8 cellular contexts compared by ENCODE assay signal in genomic region chr1:2555634-2556276, GRCh38. TPM values are rescaled to one million over a fixed set of nuclear protein-coding genes. Genes with fewer than 3 reads are reported as not detected.
DNase-seq lines count a peak whose midpoint lies in the region; ATAC-seq, FAIRE-seq and TF ChIP-seq lines count a peak whose summit lies in the region.

No MANE protein-coding gene starts in this region.

- TF ChIP-seq POLR2A in GM18505 (IDR thresholded peaks at IDR 0.05; ENCODE audit: borderline replicate concordance, extremely low read depth, insufficient read depth, insufficient read length), result peak; percentile 70

- ATAC-seq in GM18505 (IDR thresholded peaks at IDR 0.05; ENCODE audit: unreplicated experiment) (no peak), HG03103 (IDR thresholded peaks at IDR 0.05; ENCODE audit: low read depth, unreplicated experiment) (peak; percentile 31)

- H3K9me3 ChIP-seq in astrocyte (ENCODE audit: insufficient read depth, low read depth, low read length), result no peaks in the 10 kb centered on the region

- peaks cover 18% of the 10 kb centered on the region for H3K27me3 Mint-ChIP-seq in astrocyte (ENCODE audit: low read depth, unreplicated experiment)
- H3K27me3 Mint-ChIP-seq in endothelial cell (ENCODE audit: unreplicated experiment), result peaks cover 7% of the 10 kb centered on the region

- H3K27ac Mint-ChIP-seq in astrocyte (ENCODE audit: unreplicated experiment), result no peak overlapping the region
- no peak overlapping the region for H3K27ac Mint-ChIP-seq in endothelial cell (ENCODE audit: unreplicated experiment)

- H4K20me1 ChIP-seq in astrocyte (ENCODE audit: insufficient read depth, low read length), result no peaks in the 10 kb centered on the region

- H3K4me3 Mint-ChIP-seq in astrocyte (ENCODE audit: unreplicated experiment) (no peak overlapping the region), endothelial cell (ENCODE audit: unreplicated experiment) (no peak overlapping the region)

- no peaks in the 10 kb centered on the region for H3K9me3 Mint-ChIP-seq in astrocyte (ENCODE audit: unreplicated experiment)
- no peaks in the 10 kb centered on the region for H3K9me3 Mint-ChIP-seq in endothelial cell (ENCODE audit: unreplicated experiment)

- peak overlapping the region; percentile 92 for H3K4me2 ChIP-seq in astrocyte (ENCODE audit: low read length)

- no peaks in the 10 kb centered on the region for H3K79me2 ChIP-seq in astrocyte (ENCODE audit: insufficient read depth, low read length)

- H3K36me3 ChIP-seq in astrocyte (ENCODE audit: insufficient read depth, low read length), result no peaks in the 10 kb centered on the region

- H3K27ac ChIP-seq in astrocyte (ENCODE audit: low read depth, low read length) (no peak overlapping the region), layer of hippocampus (ENCODE audit: low read depth, low read length) (peak overlapping the region; percentile 82)

- peak overlapping the region; percentile 66 for H3K9ac ChIP-seq in astrocyte (ENCODE audit: low read length)

- H3K36me3 Mint-ChIP-seq in astrocyte (ENCODE audit: low read depth, unreplicated experiment), result no peaks in the 10 kb centered on the region
- no peaks in the 10 kb centered on the region for H3K36me3 Mint-ChIP-seq in endothelial cell (ENCODE audit: low read depth, unreplicated experiment)

- FAIRE-seq in astrocyte (lab: Jason Lieb, UNC) (no peak), HTR-8/SVneo (lab: Jason Lieb, UNC) (no peak)

- H3K4me1 ChIP-seq in astrocyte (ENCODE audit: insufficient read depth, low read length), result peaks cover 9% of the 10 kb centered on the region

- peak; percentile 50 for DNase-seq in T follicular helper cell (ENCODE audit: low read depth)
- no peak for DNase-seq in astrocyte (ENCODE audit: low read depth)
- peak; percentile 51 to 78 (median 54) for DNase-seq in stimulated activated CD4-positive, alpha-beta T cell treated with anti-CD3 and anti-CD28 coated beads, TNF-alpha, amount 100 ng/mL, for 24 hours (ENCODE audit: low read depth in 3 of 3)
- DNase-seq in endothelial cell (ENCODE audit: low spot score), result no peak
- DNase-seq in HTR-8/SVneo (ENCODE audit: insufficient read length, low spot score), result no peak

- H3K4me3 ChIP-seq in astrocyte (ENCODE audit: insufficient read depth, low read depth, low read length), result no peak overlapping the region

- H2AFZ ChIP-seq in astrocyte (ENCODE audit: low read depth, low read length), result peak overlapping the region; percentile 98

- TF ChIP-seq CTCF in astrocyte (IDR thresholded peaks at IDR 0.05; ENCODE audit: insufficient read depth, low read depth, low read length) (no peak), endothelial cell (IDR thresholded peaks at IDR 0.05; ENCODE audit: unreplicated experiment) (no peak)

- H3K27me3 ChIP-seq in astrocyte (ENCODE audit: insufficient read depth, low read length), result no peaks in the 10 kb centered on the region
- no peaks in the 10 kb centered on the region for H3K27me3 ChIP-seq in layer of hippocampus (ENCODE audit: control insufficient read depth, insufficient read depth, low read length)

- no peaks in the 10 kb centered on the region for H3K4me1 Mint-ChIP-seq in astrocyte (ENCODE audit: low read depth, unreplicated experiment)
- H3K4me1 Mint-ChIP-seq in endothelial cell (ENCODE audit: unreplicated experiment), result no peaks in the 10 kb centered on the region

RNA-seq across cellular contexts. Expression of gene TNFRSF14, which starts 0.4 kb away (rescaled TPM):
- total RNA-seq in astrocyte, result 0.36 TPM in 1 of 2 replicates, not detected in the other
- total RNA-seq in endothelial cell (ENCODE audit: unreplicated experiment), result 0.26 TPM

RNA-seq across cellular contexts. Expression of gene HES5, which starts 25.7 kb away (rescaled TPM):
- total RNA-seq in astrocyte (0.22 TPM in 1 of 2 replicates, not detected in the other), endothelial cell (ENCODE audit: unreplicated experiment) (not detected)

RNA-seq across cellular contexts. Expression of gene PANK4, which starts 29.4 kb away (rescaled TPM):
- total RNA-seq in astrocyte (23.1 and 26.3 TPM in 2 replicates), endothelial cell (ENCODE audit: unreplicated experiment) (32.3 TPM)

RNA-seq across cellular contexts. Expression of gene PRXL2B, which starts 30.8 kb away (rescaled TPM):
- total RNA-seq in astrocyte (19.2 and 20.6 TPM in 2 replicates), endothelial cell (ENCODE audit: unreplicated experiment) (35.6 TPM)

Comparison
In these comparisons a context has a peak if more than half of its experiments do, and no peak if none do; other contexts are left out.
1. DNase-seq: peak in T follicular helper cell (single experiment) and stimulated activated CD4-positive, alpha-beta T cell treated with anti-CD3 and anti-CD28 coated beads, TNF-alpha, amount 100 ng/mL, for 24 hours (3 of 3); none in astrocyte (single experiment), endothelial cell (single experiment) and HTR-8/SVneo (single experiment).